Comparison of ENCODE assay signal across 1 cellular context in genomic region chr16:10202650-10203049, GRCh38.
TF ChIP-seq lines count a peak whose summit lies in the region.

No MANE protein-coding gene starts in this region.

TF ChIP-seq in GM12891, 5 proteins besides CTCF, POLR2A, EP300 and RAD21 (continued from another document):
- TF ChIP-seq PAX5 (IDR thresholded peaks at IDR 0.05; ENCODE audit: insufficient read depth, low read length, severe bottlenecking) = no peak
